ENCODE assay signal across 8 cellular contexts in genomic region chr1:31955917-31956736, GRCh38.
DNase-seq lines count a peak whose midpoint lies in the region; ATAC-seq and TF ChIP-seq lines count a peak whose summit lies in the region.

No MANE protein-coding gene starts in this region.

- peak; percentile 43 for TF ChIP-seq POLR2A in GM19193 (IDR thresholded peaks at IDR 0.05; ENCODE audit: extremely low read depth, insufficient read depth, insufficient read length)

- DNase-seq in AG08396 (ENCODE audit: low spot score) (peak; percentile 85), T-helper 9 cell (peak; percentile 55), astrocyte of the hippocampus (ENCODE audit: low read depth, low spot score) (peak; percentile 98), iPS-NIHi7 (ENCODE audit: extremely low spot score) (peak; percentile 69), NCI-H510A (lab: John Stamatoyannopoulos, UW) (no peak)
- peak; percentile 67 to 78 for DNase-seq in stimulated activated CD4-positive, alpha-beta T cell treated with anti-CD3 and anti-CD28 coated beads, Interleukin-12 subunit alpha, Interleukin-12 subunit beta, amount 100 ng/mL, for 24 hours (ENCODE audit: low read depth in 2 of 2)

- peak; percentile 63 for ATAC-seq in HG03558 (IDR thresholded peaks at IDR 0.05; ENCODE audit: extremely low read depth, unreplicated experiment)
